ENCODE assay signal across 27 cellular contexts in the genomic region with DNA sequence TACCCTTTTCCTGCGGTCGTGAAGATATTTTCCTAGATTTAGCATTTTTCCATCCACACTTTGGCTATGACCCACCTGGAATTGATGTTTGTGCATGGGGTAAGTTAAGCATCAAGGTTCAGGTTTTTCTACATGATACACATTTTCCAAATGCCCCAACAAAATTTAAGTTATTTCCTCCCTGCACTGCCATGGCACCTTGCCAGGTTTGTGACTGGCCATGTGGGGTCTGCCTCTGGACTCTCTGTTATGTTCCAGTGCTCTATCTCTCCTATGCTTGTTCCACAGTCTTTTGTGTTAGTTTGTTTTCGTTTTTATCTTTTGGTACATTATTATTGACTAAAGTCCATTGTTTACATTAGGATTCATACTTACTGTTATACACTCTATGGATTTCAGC.
"Had no signal": no experiment of that assay in that cellular context is flagged by ENCODE, and none has a peak within 500 bp of the region (broad histone marks: within the 10 kb centered on the region; RNA-seq: fewer than 3 reads in every experiment).

No MANE protein-coding gene starts in this region.

- H3K27me3 Mint-ChIP-seq: activated CD4-positive, alpha-beta memory T cell treated with anti-CD3 and anti-CD28 coated beads, Interleukin-2, amount 10 ng/mL, durations not matched to agents 7 days and 5 days; activated CD4-positive, alpha-beta T cell treated with anti-CD3 and anti-CD28 coated beads, Interleukin-2, amount 10 ng/mL, durations not matched to agents 7 days and 5 days; activated naive CD4-positive, alpha-beta T cell treated with anti-CD3 and anti-CD28 coated beads, Interleukin-2, amount 10 ng/mL, durations not matched to agents 7 days and 5 days; activated naive CD8-positive, alpha-beta T cell treated with anti-CD3 and anti-CD28 coated beads, Interleukin-2, amount 10 ng/mL, durations not matched to agents 7 days and 5 days had no signal

- H3K36me3 Mint-ChIP-seq: activated naive CD4-positive, alpha-beta T cell treated with anti-CD3 and anti-CD28 coated beads, Interleukin-2, amount 10 ng/mL, durations not matched to agents 7 days and 5 days; activated naive CD4-positive, alpha-beta T cell treated with anti-CD3 and anti-CD28 coated beads, Interleukin-2, amount 50 U/mL, for 72 hours; activated naive CD8-positive, alpha-beta T cell treated with anti-CD3 and anti-CD28 coated beads, Interleukin-2, amount 10 ng/mL, durations not matched to agents 7 days and 5 days; brain had no signal

- H3K4me3 ChIP-seq: ascending aorta, breast epithelium, cardiac muscle cell, colonic mucosa, gastrocnemius medialis had no signal

- DNase-seq: activated CD4-positive, alpha-beta memory T cell treated with anti-CD3 and anti-CD28 coated beads, Interleukin-2, amount 10 ng/mL, durations not matched to agents 7 days and 5 days; activated CD4-positive, alpha-beta T cell treated with anti-CD3 and anti-CD28 coated beads for 1 hour; activated CD4-positive, alpha-beta T cell treated with anti-CD3 and anti-CD28 coated beads for 4 hours; activated CD4-positive, alpha-beta T cell treated with anti-CD3 and anti-CD28 coated beads, Interleukin-2, amount 10 ng/mL, durations not matched to agents 7 days and 5 days; activated CD4-positive, alpha-beta T cell treated with anti-CD3 and anti-CD28 coated beads, Interleukin-2, amount 50 U/mL, for 4 hours; activated CD8-positive, alpha-beta memory T cell treated with anti-CD3 and anti-CD28 coated beads, Interleukin-2, amount 50 U/mL, for 48 hours; activated gamma-delta T cell; activated naive CD4-positive, alpha-beta T cell; activated naive CD4-positive, alpha-beta T cell treated with anti-CD3 and anti-CD28 coated beads, Interleukin-2, amount 10 ng/mL, durations not matched to agents 7 days and 5 days; activated naive CD8-positive, alpha-beta T cell treated with anti-CD3 and anti-CD28 coated beads, Interleukin-2, amount 10 ng/mL, durations not matched to agents 7 days and 5 days; activated T-cell treated with anti-CD3 and anti-CD28 coated beads for 4 hours; activated T-cell treated with anti-CD3 and anti-CD28 coated beads, Interleukin-2, amount 50 U/mL, for 24 hours; activated T-cell treated with anti-CD3 and anti-CD28 coated beads, Interleukin-2, amount 50 U/mL, for 72 hours; central memory CD4-positive, alpha-beta T cell; cerebellar nuclear complex; colonic mucosa; effector CD8-positive, alpha-beta T cell; foreskin keratinocyte; gastrocnemius medialis; glutamatergic neuron; T-helper 2 cell had no signal

- H3K4me3 Mint-ChIP-seq: activated CD4-positive, alpha-beta memory T cell treated with anti-CD3 and anti-CD28 coated beads, Interleukin-2, amount 10 ng/mL, durations not matched to agents 7 days and 5 days; activated CD4-positive, alpha-beta T cell treated with anti-CD3 and anti-CD28 coated beads, Interleukin-2, amount 10 ng/mL, durations not matched to agents 7 days and 5 days; activated naive CD4-positive, alpha-beta T cell treated with anti-CD3 and anti-CD28 coated beads, Interleukin-2, amount 10 ng/mL, durations not matched to agents 7 days and 5 days; activated naive CD8-positive, alpha-beta T cell treated with anti-CD3 and anti-CD28 coated beads, Interleukin-2, amount 10 ng/mL, durations not matched to agents 7 days and 5 days; activated T-cell treated with anti-CD3 and anti-CD28 coated beads, Interleukin-2, amount 50 U/mL, for 24 hours; activated T-cell treated with anti-CD3 and anti-CD28 coated beads, Interleukin-2, amount 50 U/mL, for 72 hours; brain had no signal

- H3K9me3 Mint-ChIP-seq: activated CD4-positive, alpha-beta memory T cell treated with anti-CD3 and anti-CD28 coated beads, Interleukin-2, amount 10 ng/mL, durations not matched to agents 7 days and 5 days; activated CD4-positive, alpha-beta T cell treated with anti-CD3 and anti-CD28 coated beads, Interleukin-2, amount 10 ng/mL, durations not matched to agents 7 days and 5 days; activated naive CD4-positive, alpha-beta T cell treated with anti-CD3 and anti-CD28 coated beads, Interleukin-2, amount 10 ng/mL, durations not matched to agents 7 days and 5 days; activated naive CD4-positive, alpha-beta T cell treated with anti-CD3 and anti-CD28 coated beads, Interleukin-2, amount 50 U/mL, for 72 hours; activated naive CD8-positive, alpha-beta T cell treated with anti-CD3 and anti-CD28 coated beads, Interleukin-2, amount 10 ng/mL, durations not matched to agents 7 days and 5 days; activated T-cell treated with anti-CD3 and anti-CD28 coated beads, Interleukin-2, amount 50 U/mL, for 24 hours; activated T-cell treated with anti-CD3 and anti-CD28 coated beads, Interleukin-2, amount 50 U/mL, for 72 hours had no signal

- H3K36me3 ChIP-seq: ascending aorta, breast epithelium, cardiac muscle cell, colonic mucosa, gastrocnemius medialis had no signal

- H3K9me3 ChIP-seq: ascending aorta, breast epithelium, colonic mucosa, gastrocnemius medialis had no signal

- H3K4me1 ChIP-seq: ascending aorta, breast epithelium, colonic mucosa, foreskin keratinocyte, gastrocnemius medialis had no signal

- H3K27ac ChIP-seq: ascending aorta, breast epithelium, cardiac muscle cell, colonic mucosa, foreskin keratinocyte, gastrocnemius medialis had no signal

- H3K4me1 Mint-ChIP-seq: activated CD4-positive, alpha-beta memory T cell treated with anti-CD3 and anti-CD28 coated beads, Interleukin-2, amount 10 ng/mL, durations not matched to agents 7 days and 5 days; activated CD4-positive, alpha-beta T cell treated with anti-CD3 and anti-CD28 coated beads, Interleukin-2, amount 10 ng/mL, durations not matched to agents 7 days and 5 days; activated naive CD4-positive, alpha-beta T cell treated with anti-CD3 and anti-CD28 coated beads, Interleukin-2, amount 10 ng/mL, durations not matched to agents 7 days and 5 days; activated naive CD8-positive, alpha-beta T cell treated with anti-CD3 and anti-CD28 coated beads, Interleukin-2, amount 10 ng/mL, durations not matched to agents 7 days and 5 days; brain had no signal

- H3K27ac Mint-ChIP-seq: activated CD4-positive, alpha-beta memory T cell treated with anti-CD3 and anti-CD28 coated beads, Interleukin-2, amount 10 ng/mL, durations not matched to agents 7 days and 5 days; activated CD4-positive, alpha-beta T cell treated with anti-CD3 and anti-CD28 coated beads, Interleukin-2, amount 10 ng/mL, durations not matched to agents 7 days and 5 days; activated naive CD4-positive, alpha-beta T cell treated with anti-CD3 and anti-CD28 coated beads, Interleukin-2, amount 10 ng/mL, durations not matched to agents 7 days and 5 days; activated naive CD4-positive, alpha-beta T cell treated with anti-CD3 and anti-CD28 coated beads, Interleukin-2, amount 50 U/mL, for 72 hours; activated naive CD8-positive, alpha-beta T cell treated with anti-CD3 and anti-CD28 coated beads, Interleukin-2, amount 10 ng/mL, durations not matched to agents 7 days and 5 days; activated T-cell treated with anti-CD3 and anti-CD28 coated beads, Interleukin-2, amount 50 U/mL, for 24 hours; activated T-cell treated with anti-CD3 and anti-CD28 coated beads, Interleukin-2, amount 50 U/mL, for 72 hours; brain had no signal

- H3K27me3 ChIP-seq: ascending aorta, cardiac muscle cell, colonic mucosa, foreskin keratinocyte, gastrocnemius medialis had no signal

- ATAC-seq: activated naive CD4-positive, alpha-beta T cell treated with anti-CD3 and anti-CD28 coated beads, Interleukin-2, amount 50 U/mL, for 72 hours; activated T-cell treated with anti-CD3 and anti-CD28 coated beads, Interleukin-2, amount 50 U/mL, for 72 hours; esophagus mucosa; foreskin keratinocyte; gastrocnemius medialis had no signal
